In the genomic region with DNA sequence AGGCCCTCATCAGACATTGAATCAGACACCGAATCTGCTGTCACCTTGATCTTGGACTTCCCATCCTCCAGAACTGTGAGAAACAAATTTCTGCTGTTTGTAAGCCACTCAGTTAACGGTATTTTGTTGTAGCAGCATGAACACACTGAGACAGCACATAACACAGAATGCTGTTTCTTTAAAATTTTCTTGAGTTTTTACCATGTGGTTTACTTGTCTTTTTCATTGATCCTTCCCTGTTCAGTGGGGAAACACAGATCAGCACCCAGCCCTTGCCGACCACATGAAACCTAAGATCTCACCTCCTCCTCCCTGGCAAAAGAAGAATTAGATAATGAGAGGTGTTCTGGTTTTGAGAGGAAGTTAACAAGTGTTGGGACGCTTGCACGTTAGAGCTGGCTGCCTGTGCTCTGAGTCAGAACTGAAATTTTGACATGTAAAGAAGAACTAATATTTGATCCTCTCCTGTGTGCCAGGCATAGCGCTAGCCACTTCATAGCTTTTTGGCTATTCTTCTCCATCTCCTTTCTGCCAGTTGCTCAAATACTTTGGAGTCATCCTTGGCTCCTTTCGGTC, we compare ENCODE assay signal across 10 cellular contexts.
DNase-seq lines count a peak whose midpoint lies in the region; ATAC-seq, FAIRE-seq and TF ChIP-seq lines count a peak whose summit lies in the region.
"Had no signal": no experiment of that assay in that cellular context is flagged by ENCODE, and none has a peak within 500 bp of the region (broad histone marks: within the 10 kb centered on the region; RNA-seq: fewer than 3 reads in every experiment).

No MANE protein-coding gene starts in this region.

- H3K36me3 Mint-ChIP-seq in activated naive CD8-positive, alpha-beta T cell treated with anti-CD3 and anti-CD28 coated beads, Interleukin-2, amount 10 ng/mL, durations not matched to agents 7 days and 5 days, result peaks cover 27% of the 10 kb centered on the region

- H3K27ac Mint-ChIP-seq in activated naive CD8-positive, alpha-beta T cell treated with anti-CD3 and anti-CD28 coated beads, Interleukin-2, amount 10 ng/mL, durations not matched to agents 7 days and 5 days, result peak overlapping the region; percentile 95
- H3K27ac Mint-ChIP-seq: dendritic cell treated with granulocyte-macrophage colony-stimulating factor and Interleukin-4, amounts not matched to agents 40 ng/mL and 50 ng/mL, for 4 days had no signal

- no peaks in the 10 kb centered on the region for H3K27me3 Mint-ChIP-seq in activated naive CD8-positive, alpha-beta T cell treated with anti-CD3 and anti-CD28 coated beads, Interleukin-2, amount 10 ng/mL, durations not matched to agents 7 days and 5 days
- H3K27me3 Mint-ChIP-seq: dendritic cell treated with granulocyte-macrophage colony-stimulating factor and Interleukin-4, amounts not matched to agents 40 ng/mL and 50 ng/mL, for 4 days had no signal

- H3K4me3 Mint-ChIP-seq in activated naive CD8-positive, alpha-beta T cell treated with anti-CD3 and anti-CD28 coated beads, Interleukin-2, amount 10 ng/mL, durations not matched to agents 7 days and 5 days, result peak overlapping the region; percentile 72
- H3K4me3 Mint-ChIP-seq: dendritic cell treated with granulocyte-macrophage colony-stimulating factor and Interleukin-4, amounts not matched to agents 40 ng/mL and 50 ng/mL, for 4 days had no signal

- no peak overlapping the region for H3K4me3 ChIP-seq in NB4 (ENCODE audit: low read depth, low read length)
- H3K4me3 ChIP-seq: transverse colon had no signal

- ATAC-seq in GM21528 (IDR thresholded peaks at IDR 0.05; ENCODE audit: low FRiP score, unreplicated experiment), result peak; percentile 40
- ATAC-seq in activated naive CD8-positive, alpha-beta T cell treated with anti-CD3 and anti-CD28 coated beads, Interleukin-2, amount 10 ng/mL, durations not matched to agents 7 days and 5 days (ENCODE audit: low read depth), result peak; percentile 57

- H3K4me1 Mint-ChIP-seq in activated naive CD8-positive, alpha-beta T cell treated with anti-CD3 and anti-CD28 coated beads, Interleukin-2, amount 10 ng/mL, durations not matched to agents 7 days and 5 days, result peaks cover 84% of the 10 kb centered on the region

- DNase-seq in NB4 (ENCODE audit: low read depth), result peak; percentile 42
- no peak for DNase-seq in activated naive CD8-positive, alpha-beta T cell treated with anti-CD3 and anti-CD28 coated beads, Interleukin-2, amount 10 ng/mL, durations not matched to agents 7 days and 5 days
- peak; percentile 51 for DNase-seq in stimulated activated CD8-positive, alpha-beta memory T cell treated with anti-CD3 and anti-CD28 coated beads, Interleukin-4, amount 100 ng/mL, for 48 hours
- no peak for DNase-seq in NCI-H2081 (lab: John Stamatoyannopoulos, UW)
- no peak for DNase-seq in NCI-H774 (lab: John Stamatoyannopoulos, UW)
- DNase-seq in frontal cortex (ENCODE audit: low spot score in 2 of 2), result no peak
- no peak for DNase-seq in NCI-H146 treated with DMSO at 0.1 percent for 48 hours (lab: John Stamatoyannopoulos, UW; ENCODE audit: unreplicated experiment)
- DNase-seq: transverse colon had no signal

- TF ChIP-seq POLR2A in NB4 (IDR thresholded peaks at IDR 0.05; ENCODE audit: extremely low read depth, insufficient read length), result no peak

- POLR2A ChIA-PET in activated naive CD8-positive, alpha-beta T cell treated with anti-CD3 and anti-CD28 coated beads, Interleukin-2, amount 10 ng/mL, durations not matched to agents 7 days and 5 days (lab: Charles Lee), result interaction anchor here (0.7 to 9.5 kb wide), 6 partner anchors 13 to 179 kb away, joined by 3 to 164 read pairs (median 60); partner anchors contain the start of gene DHRS3

- FAIRE-seq in frontal cortex (lab: Jason Lieb, UNC), result no peak

- H3K9me3 Mint-ChIP-seq in activated naive CD8-positive, alpha-beta T cell treated with anti-CD3 and anti-CD28 coated beads, Interleukin-2, amount 10 ng/mL, durations not matched to agents 7 days and 5 days, result peaks cover 3% of the 10 kb centered on the region
- H3K9me3 Mint-ChIP-seq: dendritic cell treated with granulocyte-macrophage colony-stimulating factor and Interleukin-4, amounts not matched to agents 40 ng/mL and 50 ng/mL, for 4 days had no signal

- no peak for TF ChIP-seq CTCF in NB4 (IDR thresholded peaks at IDR 0.05; ENCODE audit: low read depth, low read length)

Comparison
In these comparisons a context has a peak if more than half of its experiments do, and no peak if none do; other contexts are left out.
1. DNase-seq: peak in NB4 (single experiment) and stimulated activated CD8-positive, alpha-beta memory T cell treated with anti-CD3 and anti-CD28 coated beads, Interleukin-4, amount 100 ng/mL, for 48 hours (single experiment); none in activated naive CD8-positive, alpha-beta T cell treated with anti-CD3 and anti-CD28 coated beads, Interleukin-2, amount 10 ng/mL, durations not matched to agents 7 days and 5 days (single experiment), NCI-H2081 (0 of 2), NCI-H774 (single experiment), frontal cortex (0 of 2) and NCI-H146 treated with DMSO at 0.1 percent for 48 hours (single experiment).